Comparison of ENCODE assay signal across 34 cellular contexts in the genomic region with DNA sequence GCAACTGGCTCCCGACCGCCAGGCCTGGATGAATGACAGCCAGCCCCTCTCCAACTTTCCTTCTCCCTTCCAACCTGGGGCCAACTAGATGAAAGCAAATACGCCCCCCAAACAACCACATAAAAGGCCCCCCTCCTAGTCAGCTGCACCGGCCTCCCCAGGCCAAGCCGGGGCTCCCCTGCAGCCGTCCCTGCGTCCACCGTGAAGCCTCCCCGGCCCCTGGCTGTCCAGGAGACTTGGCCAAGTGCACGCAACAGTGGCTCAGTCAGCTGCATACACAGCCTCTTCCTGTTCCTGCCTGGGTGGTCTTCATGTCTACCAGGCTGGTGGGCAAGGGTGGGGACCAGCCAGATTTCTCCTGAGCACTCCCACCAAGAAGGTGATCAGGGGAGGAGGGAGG. TPM values are rescaled to one million over a fixed set of nuclear protein-coding genes. Genes with fewer than 3 reads are reported as not detected.
"Had no signal": no experiment of that assay in that cellular context is flagged by ENCODE, and none has a peak within 500 bp of the region (broad histone marks: within the 10 kb centered on the region; RNA-seq: fewer than 3 reads in every experiment).

No MANE protein-coding gene starts in this region.

- H3K27ac ChIP-seq: adrenal gland, body of pancreas, brain microvascular endothelial cell, breast epithelium, VCaP had no signal

- H3K4me3 ChIP-seq: adrenal gland, body of pancreas, breast epithelium had no signal

- H3K4me1 ChIP-seq: adrenal gland, body of pancreas, breast epithelium had no signal

- FAIRE-seq: astrocyte, TTC549 had no signal

- H3K9me3 ChIP-seq: adrenal gland, body of pancreas, breast epithelium had no signal

- DNase-seq: activated B cell treated with CpG ODN at 0.5 μM for 24 hours; activated CD4-positive, alpha-beta memory T cell treated with anti-CD3 and anti-CD28 coated beads for 36 hours; activated CD4-positive, alpha-beta T cell treated with anti-CD3 and anti-CD28 coated beads for 4 hours; activated CD4-positive, alpha-beta T cell treated with anti-CD3 and anti-CD28 coated beads, Interleukin-2, amount 10 ng/mL, durations not matched to agents 24 days and 14 days; activated CD4-positive, alpha-beta T cell treated with anti-CD3 and anti-CD28 coated beads, Interleukin-2, amount 50 U/mL, for 1 hour; activated CD4-positive, alpha-beta T cell treated with anti-CD3 and anti-CD28 coated beads, Interleukin-2, amount 50 U/mL, for 4 hours; activated CD4-positive, CD25-positive, alpha-beta regulatory T cell treated with anti-CD3 and anti-CD28 coated beads, Interleukin-2, amount 50 U/mL, for 72 hours; activated CD8-positive, alpha-beta memory T cell treated with anti-CD3 and anti-CD28 coated beads, Interleukin-2, amount 50 U/mL, for 4 hours; activated CD8-positive, alpha-beta T cell treated with anti-CD3 and anti-CD28 coated beads for 36 hours; activated effector memory CD4-positive, alpha-beta T cell treated with anti-CD3 and anti-CD28 coated beads, Interleukin-2, amount 50 U/mL, for 16 hours; activated gamma-delta T cell treated with Interleukin-2 at 50 U/mL for 16 hours; activated naive CD4-positive, alpha-beta T cell; activated naive CD4-positive, alpha-beta T cell treated with anti-CD3 and anti-CD28 coated beads for 36 hours; activated naive CD4-positive, alpha-beta T cell treated with anti-CD3 and anti-CD28 coated beads, Interleukin-2, amount 50 U/mL, for 16 hours; activated naive CD8-positive, alpha-beta T cell treated with anti-CD3 and anti-CD28 coated beads for 36 hours; activated T-cell treated with anti-CD3 and anti-CD28 coated beads for 4 hours; activated T-cell treated with anti-CD3 and anti-CD28 coated beads, Interleukin-2, amount 50 U/mL, for 1 hour; activated T-cell treated with anti-CD3 and anti-CD28 coated beads, Interleukin-2, amount 50 U/mL, for 4 hours; activated T-cell treated with anti-CD3 and anti-CD28 coated beads, Interleukin-2, amount 50 U/mL, for 72 hours; adrenal gland; amniotic stem cell; aorta; body of pancreas; brain microvascular endothelial cell; central memory CD4-positive, alpha-beta T cell; T-helper 1 cell; T-helper 2 cell; T-helper 9 cell had no signal

- ATAC-seq: activated CD8-positive, alpha-beta T cell treated with anti-CD3 and anti-CD28 coated beads for 36 hours; activated naive CD4-positive, alpha-beta T cell treated with anti-CD3 and anti-CD28 coated beads, Interleukin-2, amount 50 U/mL, for 72 hours; activated T-cell treated with anti-CD3 and anti-CD28 coated beads, Interleukin-2, amount 50 U/mL, for 4 hours; activated T-cell treated with anti-CD3 and anti-CD28 coated beads, Interleukin-2, amount 50 U/mL, for 72 hours; activated T-helper 17 cell treated with anti-CD3 and anti-CD28 coated beads, Interleukin-2, amount 50 U/mL, for 72 hours; body of pancreas had no signal

- H3K36me3 ChIP-seq: adrenal gland, brain microvascular endothelial cell, breast epithelium had no signal

- H3K27me3 ChIP-seq: adrenal gland, body of pancreas had no signal

RNA-seq across cellular contexts. Expression of a gene that starts 16.0 kb away (rescaled TPM):
- total RNA-seq: body of pancreas had no signal
- polyA plus RNA-seq: aorta had no signal
